ENCODE assay signal across 13 cellular contexts in the genomic region with DNA sequence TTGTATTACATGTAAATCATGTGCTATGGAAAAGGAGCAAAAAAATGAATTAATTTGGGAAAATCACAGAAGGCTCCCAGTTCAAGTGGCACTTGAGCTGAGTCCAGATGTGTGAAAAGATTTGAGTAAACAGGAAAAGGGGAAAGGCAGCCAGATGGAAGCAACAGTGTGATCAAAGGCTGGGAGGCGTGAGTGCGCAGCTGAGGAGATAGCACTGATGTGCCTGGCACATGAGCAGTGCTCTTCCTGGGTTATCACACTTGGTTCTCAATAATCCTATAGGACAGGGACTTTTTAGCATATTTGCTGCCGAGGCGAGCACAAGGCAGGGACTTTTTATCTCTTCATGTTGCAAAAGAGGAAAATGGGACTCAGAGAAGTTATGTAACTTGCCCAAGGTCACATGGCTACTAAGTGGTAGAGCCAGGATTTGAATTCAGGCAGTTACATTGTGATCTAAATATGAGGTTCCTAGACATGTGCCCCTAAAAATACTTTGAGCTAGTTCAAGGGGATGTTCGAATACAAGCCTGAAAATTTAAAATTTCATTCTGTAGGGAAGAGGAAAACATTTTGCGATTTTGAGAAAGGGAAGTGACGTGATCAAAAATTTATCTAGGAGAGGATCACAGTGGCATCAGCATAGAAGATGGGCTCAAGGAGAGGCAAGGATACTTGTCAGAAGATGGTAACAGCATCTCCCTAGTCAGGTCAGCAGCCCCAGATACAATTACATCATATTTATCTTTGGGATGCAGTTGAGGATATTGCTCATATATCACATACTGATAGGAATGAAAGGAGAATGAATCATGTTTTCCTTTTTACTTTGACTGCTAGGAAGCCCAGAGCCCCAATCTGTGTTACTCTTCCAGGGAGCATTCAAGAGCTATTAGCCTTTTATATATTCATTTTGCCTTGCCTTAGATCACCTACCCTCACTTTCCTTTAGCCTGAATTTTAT. TPM values are rescaled to one million over a fixed set of nuclear protein-coding genes. Genes with fewer than 3 reads are reported as not detected.
A peak's percentile ranks its signal among the peaks of the same experiment; 100 is the strongest.
DNase-seq lines count a peak whose midpoint lies in the region; ATAC-seq and TF ChIP-seq lines count a peak whose summit lies in the region.
"Had no signal": no experiment of that assay in that cellular context is flagged by ENCODE, and none has a peak within 500 bp of the region (broad histone marks: within the 10 kb centered on the region; RNA-seq: fewer than 3 reads in every experiment).

No MANE protein-coding gene starts in this region.

- BruUV-seq in Calu3 (replicated peaks; lab: Mats Ljungman, UMichigan) = no TSS peak

- no peak for TF ChIP-seq EP300 in gastroesophageal sphincter (IDR thresholded peaks at IDR 0.05)
- peak in 1 of 2 donors; percentile 44 for TF ChIP-seq EP300 in tibial nerve (IDR thresholded peaks at IDR 0.05)

- no peaks in the 10 kb centered on the region for H3K36me3 ChIP-seq in gastroesophageal sphincter
- H3K36me3 ChIP-seq in tibial nerve = no peaks in the 10 kb centered on the region

- H3K9me3 ChIP-seq in gastroesophageal sphincter (no peaks in the 10 kb centered on the region), tibial nerve (no peaks in the 10 kb centered on the region)

- no peaks in the 10 kb centered on the region for H3K36me3 Mint-ChIP-seq in T-helper 2 cell treated with Interferon-gamma antibody and Interleukin-4, amounts not matched to agents 5 μg/mL and 100 μg/mL, for 36 hours (ENCODE audit: low read depth)
- no peaks in the 10 kb centered on the region for H3K36me3 Mint-ChIP-seq in Calu3 (ENCODE audit: insufficient read depth, unreplicated experiment)
- H3K36me3 Mint-ChIP-seq: CD4-positive, CD25-positive, alpha-beta regulatory T cell had no signal

- TF ChIP-seq POLR2A in gastroesophageal sphincter (IDR thresholded peaks at IDR 0.05) = no peak
- no peak for TF ChIP-seq POLR2A in tibial nerve (IDR thresholded peaks at IDR 0.05)

- no peaks in the 10 kb centered on the region for H3K4me1 Mint-ChIP-seq in T-helper 2 cell treated with Interferon-gamma antibody and Interleukin-4, amounts not matched to agents 5 μg/mL and 100 μg/mL, for 36 hours (ENCODE audit: low read depth)
- no peaks in the 10 kb centered on the region for H3K4me1 Mint-ChIP-seq in Calu3 (ENCODE audit: low read depth, unreplicated experiment)
- H3K4me1 Mint-ChIP-seq: CD4-positive, CD25-positive, alpha-beta regulatory T cell; stimulated activated naive CD8-positive, alpha-beta T cell treated with anti-CD3 and anti-CD28 coated beads, Interleukin-15, amount 100 ng/mL, for 72 hours had no signal

- peaks cover 0 to 81% (median 12%) of the 10 kb centered on the region in 3 donors for H3K4me1 ChIP-seq in gastroesophageal sphincter
- H3K4me1 ChIP-seq in tibial nerve = peaks cover 0 to 89% (median 52%) of the 10 kb centered on the region in 4 donors

- DNase-seq in Right ventricle myocardium superior (no peak), left ventricle myocardium superior (no peak), RPMI7951 (ENCODE audit: low read depth) (peak; percentile 43), tibial nerve (ENCODE audit: low spot score in 2 of 2) (no peak), Calu3 (no peak)
- DNase-seq in T-helper 2 cell treated with Interferon-gamma antibody and Interleukin-4, amounts not matched to agents 5 μg/mL and 100 μg/mL, for 36 hours (ENCODE audit: low spot score) = no peak
- DNase-seq: activated T-cell treated with anti-CD3 and anti-CD28 coated beads, Interleukin-2, amount 50 U/mL, for 1 hour; CD4-positive, CD25-positive, alpha-beta regulatory T cell; central memory CD4-positive, alpha-beta T cell; NCI-H2227 treated with DMSO at 0.1 percent for 48 hours; stimulated activated naive CD8-positive, alpha-beta T cell treated with anti-CD3 and anti-CD28 coated beads, Interleukin-15, amount 100 ng/mL, for 72 hours had no signal

- H3K27me3 ChIP-seq in gastroesophageal sphincter (peaks cover 11% of the 10 kb centered on the region), tibial nerve (no peaks in the 10 kb centered on the region)

- intact Hi-C loops in Right ventricle myocardium superior (cut with DNase I) = no loop called here
- intact Hi-C loops in left ventricle myocardium superior (cut with micrococcal nuclease) = no loop called here
- intact Hi-C loops in Calu3 (cut with micrococcal nuclease; ENCODE audit: unreplicated experiment) = no loop called here

- CTCF ChIA-PET in Calu3 (lab: Charles Lee) = no interaction called here

- no peaks in the 10 kb centered on the region for H3K27me3 Mint-ChIP-seq in T-helper 2 cell treated with Interferon-gamma antibody and Interleukin-4, amounts not matched to agents 5 μg/mL and 100 μg/mL, for 36 hours (ENCODE audit: low read depth)
- peaks cover 75% of the 10 kb centered on the region for H3K27me3 Mint-ChIP-seq in Calu3 (ENCODE audit: unreplicated experiment)
- H3K27me3 Mint-ChIP-seq: CD4-positive, CD25-positive, alpha-beta regulatory T cell had no signal

- no peak overlapping the region for H3K4me3 ChIP-seq in gastroesophageal sphincter
- no peak overlapping the region for H3K4me3 ChIP-seq in tibial nerve

- no peaks in the 10 kb centered on the region for H3K9me3 Mint-ChIP-seq in T-helper 2 cell treated with Interferon-gamma antibody and Interleukin-4, amounts not matched to agents 5 μg/mL and 100 μg/mL, for 36 hours
- no peaks in the 10 kb centered on the region for H3K9me3 Mint-ChIP-seq in Calu3 (ENCODE audit: low read depth, unreplicated experiment)
- H3K9me3 Mint-ChIP-seq: CD4-positive, CD25-positive, alpha-beta regulatory T cell; stimulated activated naive CD8-positive, alpha-beta T cell treated with anti-CD3 and anti-CD28 coated beads, Interleukin-15, amount 100 ng/mL, for 72 hours had no signal

- ATAC-seq in Right ventricle myocardium superior (ENCODE audit: poor library complexity) = peak; percentile 30
- no peak for ATAC-seq in left ventricle myocardium superior
- ATAC-seq in gastroesophageal sphincter = no peak
- ATAC-seq in HG03025 (IDR thresholded peaks at IDR 0.05; ENCODE audit: low FRiP score, unreplicated experiment) = no peak
- ATAC-seq: stimulated activated naive CD8-positive, alpha-beta T cell treated with anti-CD3 and anti-CD28 coated beads, Interleukin-15, amount 100 ng/mL, for 72 hours had no signal

- no peak overlapping the region for H3K27ac Mint-ChIP-seq in T-helper 2 cell treated with Interferon-gamma antibody and Interleukin-4, amounts not matched to agents 5 μg/mL and 100 μg/mL, for 36 hours
- no peak overlapping the region for H3K27ac Mint-ChIP-seq in Calu3 (ENCODE audit: unreplicated experiment)
- H3K27ac Mint-ChIP-seq: CD4-positive, CD25-positive, alpha-beta regulatory T cell had no signal

- TF ChIP-seq CTCF in gastroesophageal sphincter (IDR thresholded peaks at IDR 0.05) (no peak), tibial nerve (IDR thresholded peaks at IDR 0.05) (no peak), Calu3 (IDR thresholded peaks at IDR 0.05; ENCODE audit: unreplicated experiment) (no peak)

- no peak overlapping the region for H3K4me3 Mint-ChIP-seq in T-helper 2 cell treated with Interferon-gamma antibody and Interleukin-4, amounts not matched to agents 5 μg/mL and 100 μg/mL, for 36 hours
- no peak overlapping the region for H3K4me3 Mint-ChIP-seq in Calu3 (ENCODE audit: low read depth, unreplicated experiment)
- H3K4me3 Mint-ChIP-seq: CD4-positive, CD25-positive, alpha-beta regulatory T cell; stimulated activated naive CD8-positive, alpha-beta T cell treated with anti-CD3 and anti-CD28 coated beads, Interleukin-15, amount 100 ng/mL, for 72 hours had no signal

- H3K27ac ChIP-seq in gastroesophageal sphincter (peak overlapping the region in 3 of 4 donors; percentile 44 to 68 (median 65)), tibial nerve (peak overlapping the region in 3 of 4 donors; percentile 54 to 90 (median 88))

- 66 to 71% methylated on average over 4 to 7 of the region's 7 CpGs for WGBS in gastroesophageal sphincter (ENCODE audit: low coverage in 1 of 2), 2 donors
- 54 to 73% methylated on average over 7 of the region's 7 CpGs for WGBS in tibial nerve, 2 donors

RNA-seq across cellular contexts. Expression of gene CORO2B, which starts 39.8 kb away (rescaled TPM):
- 6.6 TPM for total RNA-seq in Right ventricle myocardium superior
- total RNA-seq in left ventricle myocardium superior = 5.9 TPM
- total RNA-seq in RPMI7951 (2014; rRNA removed; shearing (Covaris generic)) = 5.6 and 5.9 TPM in 2 replicates
- total RNA-seq in gastroesophageal sphincter = 1 to 10 TPM; 3.2 to 9.1 (median 6.6) TPM
- total RNA-seq in tibial nerve = 10 to 100 TPM in 1 of 4 donors, 1 to 10 TPM in 3; 6.3 to 12.6 (median 9.6) TPM
- 0.14 and 0.15 TPM in 2 replicates for total RNA-seq in Calu3 (2022)
- total RNA-seq: CD4-positive, CD25-positive, alpha-beta regulatory T cell had no signal
